14 cellular contexts compared by ENCODE assay signal in the genomic region with DNA sequence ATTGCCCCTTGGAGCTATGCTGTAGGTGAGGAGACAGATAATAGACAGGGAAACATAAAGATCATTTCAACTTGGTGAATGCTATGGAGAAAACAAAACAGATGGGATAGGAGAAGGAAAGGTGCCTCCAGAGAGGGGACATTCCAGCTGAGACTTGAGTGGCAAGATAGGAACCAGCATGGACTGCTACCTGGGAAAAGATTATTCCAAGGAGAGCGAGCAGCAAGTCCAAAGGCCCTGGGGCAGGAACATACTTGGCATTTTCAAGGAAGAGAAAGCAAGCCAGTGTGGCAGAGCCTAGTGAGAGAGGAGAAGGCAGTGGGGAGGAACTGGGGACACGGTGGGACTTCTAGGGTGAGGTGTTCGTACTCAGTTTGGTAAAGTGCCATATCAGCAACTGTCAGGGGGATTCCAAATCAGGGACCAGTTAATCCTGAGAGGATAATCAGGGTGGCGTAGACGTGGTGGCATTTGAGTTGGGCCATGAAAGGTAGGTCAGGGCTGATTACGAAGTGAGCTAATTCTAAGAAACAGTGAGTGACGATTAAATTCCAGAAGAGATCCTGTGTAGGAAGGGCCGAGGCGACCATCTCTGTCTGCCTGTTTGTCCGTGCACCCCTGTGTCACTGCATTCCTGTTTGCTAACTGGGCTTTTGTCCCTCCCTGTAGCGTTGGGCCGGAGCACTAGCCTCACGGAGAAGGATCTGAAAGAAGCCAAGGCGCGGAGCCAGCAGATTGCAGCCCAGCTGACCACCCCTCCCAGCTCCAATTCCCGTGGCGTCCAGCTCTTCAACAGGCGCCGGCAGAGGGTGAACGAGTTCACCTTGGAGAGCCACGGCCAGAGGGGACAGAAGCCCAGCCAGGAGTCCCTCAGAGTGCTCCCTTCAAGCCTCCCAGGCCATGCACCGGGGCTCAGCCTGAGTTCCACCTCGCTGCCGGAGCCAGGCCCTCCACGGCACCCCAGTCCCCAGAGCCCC. TPM values are rescaled to one million over a fixed set of nuclear protein-coding genes. Genes with fewer than 3 reads are reported as not detected.
A peak's percentile ranks its signal among the peaks of the same experiment; 100 is the strongest.
DNase-seq lines count a peak whose midpoint lies in the region; ATAC-seq and TF ChIP-seq lines count a peak whose summit lies in the region.
"Had no signal": no experiment of that assay in that cellular context is flagged by ENCODE, and none has a peak within 500 bp of the region (broad histone marks: within the 10 kb centered on the region; RNA-seq: fewer than 3 reads in every experiment).

No MANE protein-coding gene starts in this region.

- no peaks in the 10 kb centered on the region for H3K9me3 Mint-ChIP-seq in endothelial cell (ENCODE audit: unreplicated experiment)
- H3K9me3 Mint-ChIP-seq in stimulated activated naive CD8-positive, alpha-beta T cell treated with anti-CD3 and anti-CD28 coated beads, Interleukin-15, amount 100 ng/mL, for 72 hours: no peaks in the 10 kb centered on the region
- H3K9me3 Mint-ChIP-seq: activated naive CD8-positive, alpha-beta T cell treated with anti-CD3 and anti-CD28 coated beads, Interleukin-2, amount 10 ng/mL, durations not matched to agents 7 days and 5 days; WTC11 had no signal

- H3K27me3 Mint-ChIP-seq in endothelial cell (ENCODE audit: unreplicated experiment): peaks cover 8% of the 10 kb centered on the region
- H3K27me3 Mint-ChIP-seq in stimulated activated naive CD8-positive, alpha-beta T cell treated with anti-CD3 and anti-CD28 coated beads, Interleukin-15, amount 100 ng/mL, for 72 hours: peaks cover 6% of the 10 kb centered on the region

- TF ChIP-seq CTCF in endothelial cell (IDR thresholded peaks at IDR 0.05; ENCODE audit: unreplicated experiment): no peak
- no peak for TF ChIP-seq CTCF in liver (IDR thresholded peaks at IDR 0.05; ENCODE audit: low read depth, low read length, missing input control)

- H3K4me1 Mint-ChIP-seq in endothelial cell (ENCODE audit: unreplicated experiment): peaks cover 9% of the 10 kb centered on the region
- H3K4me1 Mint-ChIP-seq in stimulated activated naive CD8-positive, alpha-beta T cell treated with anti-CD3 and anti-CD28 coated beads, Interleukin-15, amount 100 ng/mL, for 72 hours: peaks cover 7% of the 10 kb centered on the region
- H3K4me1 Mint-ChIP-seq: activated naive CD8-positive, alpha-beta T cell treated with anti-CD3 and anti-CD28 coated beads, Interleukin-2, amount 10 ng/mL, durations not matched to agents 7 days and 5 days had no signal

- WGBS in liver: 72% methylated on average over 25 of the region's 25 CpGs

- intact Hi-C loops in sciatic nerve (cut with DNase I): no loop called here

- DNase-seq in ELF-1 (ENCODE audit: low read depth, low spot score) (peak; percentile 73), endothelial cell (ENCODE audit: low spot score) (no peak), sciatic nerve (ENCODE audit: low spot score) (peak; percentile 82), globus pallidus (ENCODE audit: low spot score) (no peak)
- no peak for DNase-seq in stimulated activated naive CD8-positive, alpha-beta T cell treated with anti-CD3 and anti-CD28 coated beads, Interleukin-15, amount 100 ng/mL, for 72 hours
- DNase-seq: activated naive CD8-positive, alpha-beta T cell treated with anti-CD3 and anti-CD28 coated beads, Interleukin-2, amount 10 ng/mL, durations not matched to agents 7 days and 5 days; KG1; NCI-H1417 treated with DMSO at 0.1 percent for 48 hours; stimulated activated naive CD4-positive, alpha-beta T cell treated with Interleukin-2 at 50 U/mL for 16 hours had no signal

- peaks cover 18% of the 10 kb centered on the region for H3K36me3 Mint-ChIP-seq in endothelial cell (ENCODE audit: low read depth, unreplicated experiment)
- H3K36me3 Mint-ChIP-seq: activated naive CD8-positive, alpha-beta T cell treated with anti-CD3 and anti-CD28 coated beads, Interleukin-2, amount 10 ng/mL, durations not matched to agents 7 days and 5 days; WTC11 had no signal

- ATAC-seq in sciatic nerve (peak; percentile 68), HG03175 (IDR thresholded peaks at IDR 0.05; ENCODE audit: unreplicated experiment) (no peak), GM19351 (IDR thresholded peaks at IDR 0.05; ENCODE audit: unreplicated experiment) (no peak)
- no peak for ATAC-seq in stimulated activated naive CD8-positive, alpha-beta T cell treated with anti-CD3 and anti-CD28 coated beads, Interleukin-15, amount 100 ng/mL, for 72 hours
- ATAC-seq: WTC11 had no signal

- no peaks in the 10 kb centered on the region for H3K9me3 ChIP-seq in liver (ENCODE audit: control insufficient read depth in 4 of 4, low read length in 3 of 4)

- TF ChIP-seq RAD21 in liver (IDR thresholded peaks at IDR 0.05): no peak

- H3K36me3 ChIP-seq in liver (ENCODE audit: control insufficient read depth in 4 of 4, insufficient read depth in 3 of 4, low read depth in 1 of 4, low read length in 3 of 4): peaks cover 11 to 30% (median 17%) of the 10 kb centered on the region in 4 donors

- no peaks in the 10 kb centered on the region for H3K27me3 ChIP-seq in liver (ENCODE audit: control insufficient read depth in 4 of 4, insufficient read depth in 4 of 4, low read length in 3 of 4)

- peaks cover 11 to 39% (median 29%) of the 10 kb centered on the region in 4 donors for H3K4me1 ChIP-seq in liver (ENCODE audit: control insufficient read depth in 4 of 4, insufficient read depth in 4 of 4, low read length in 3 of 4)

- peak overlapping the region; percentile 72 for H3K4me3 Mint-ChIP-seq in endothelial cell (ENCODE audit: unreplicated experiment)
- no peak overlapping the region for H3K4me3 Mint-ChIP-seq in stimulated activated naive CD8-positive, alpha-beta T cell treated with anti-CD3 and anti-CD28 coated beads, Interleukin-15, amount 100 ng/mL, for 72 hours
- H3K4me3 Mint-ChIP-seq: activated naive CD8-positive, alpha-beta T cell treated with anti-CD3 and anti-CD28 coated beads, Interleukin-2, amount 10 ng/mL, durations not matched to agents 7 days and 5 days; WTC11 had no signal

- no peak overlapping the region for H3K9ac ChIP-seq in liver (ENCODE audit: low read depth in 1 of 2, low read length in 2 of 2)

- peak overlapping the region; percentile 39 for H3K27ac Mint-ChIP-seq in endothelial cell (ENCODE audit: unreplicated experiment)
- peak overlapping the region in 1 of 2 donors; percentile 57 for H3K27ac Mint-ChIP-seq in stimulated activated naive CD8-positive, alpha-beta T cell treated with anti-CD3 and anti-CD28 coated beads, Interleukin-15, amount 100 ng/mL, for 72 hours
- H3K27ac Mint-ChIP-seq: activated naive CD8-positive, alpha-beta T cell treated with anti-CD3 and anti-CD28 coated beads, Interleukin-2, amount 10 ng/mL, durations not matched to agents 7 days and 5 days; WTC11 had no signal

- no peak overlapping the region for H3K4me3 ChIP-seq in liver (ENCODE audit: low read depth in 1 of 3, low read length in 3 of 3)

- H3K27ac ChIP-seq in liver (ENCODE audit: low read depth in 1 of 2, low read length in 2 of 2): peak overlapping the region in 1 of 2 donors; percentile 25

TF ChIP-seq in liver, 16 proteins besides CTCF, POLR2A, EP300 and RAD21:
- TF ChIP-seq RXRA (IDR thresholded peaks at IDR 0.05) (peak; percentile 10 to 33), SP1 (IDR thresholded peaks at IDR 0.05) (no peak), FOXA2 (IDR thresholded peaks at IDR 0.05) (no peak), GABPA (IDR thresholded peaks at IDR 0.05 in 1 of 2, conservative IDR thresholded peaks at IDR 0.05 in 1 of 2) (no peak), REST (IDR thresholded peaks at IDR 0.05) (no peak)
- TF ChIP-seq, protein P1, sequence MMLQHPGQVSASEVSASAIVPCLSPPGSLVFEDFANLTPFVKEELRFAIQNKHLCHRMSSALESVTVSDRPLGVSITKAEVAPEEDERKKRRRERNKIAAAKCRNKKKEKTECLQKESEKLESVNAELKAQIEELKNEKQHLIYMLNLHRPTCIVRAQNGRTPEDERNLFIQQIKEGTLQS (IDR thresholded peaks at IDR 0.05): no peak

RNA-seq across cellular contexts. Expression of gene SYNPO, which starts 7.1 kb away (rescaled TPM):
- total RNA-seq in endothelial cell (ENCODE audit: unreplicated experiment): 94.3 TPM
- 10 to 100 TPM in 1 of 2 donors, 1 to 10 TPM in 1; 1.1 to 17.5 TPM for total RNA-seq in liver
- polyA plus RNA-seq in liver: 10 to 100 TPM in 1 of 2 donors, 1 to 10 TPM in 1; 3.9 to 36.6 TPM
- 179 TPM for total RNA-seq in sciatic nerve

RNA-seq across cellular contexts. Expression of gene MYOZ3, which starts 13.5 kb away (rescaled TPM):
- 12.0 TPM for total RNA-seq in endothelial cell (ENCODE audit: unreplicated experiment)
- under 1 TPM in 1 of 2 donors, not detected in 1; 0.09 TPM for total RNA-seq in liver
- under 1 TPM; 0.03 to 0.04 TPM for polyA plus RNA-seq in liver
- total RNA-seq in sciatic nerve: 17.9 TPM
- total RNA-seq: NCI-H460 had no signal

RNA-seq across cellular contexts. Expression of gene RBM22, which starts 53.3 kb away (rescaled TPM):
- total RNA-seq in endothelial cell (ENCODE audit: unreplicated experiment) (54.5 TPM), liver (10 to 100 TPM; 13.7 to 19.7 TPM), sciatic nerve (49.0 TPM)
- 10 to 100 TPM; 10.7 to 10.9 TPM for polyA plus RNA-seq in liver

Comparison
In these comparisons a context has a peak if more than half of its experiments do, and no peak if none do; other contexts are left out.
1. DNase-seq: peak in ELF-1 (single experiment) and sciatic nerve (single experiment); none in endothelial cell (single experiment), globus pallidus (single experiment) and stimulated activated naive CD8-positive, alpha-beta T cell treated with anti-CD3 and anti-CD28 coated beads, Interleukin-15, amount 100 ng/mL, for 72 hours (0 of 2).
2. RNA of gene MYOZ3, which starts 13.5 kb away (total RNA-seq): 17.9 TPM in sciatic nerve (single experiment) and 12.0 TPM in endothelial cell (single experiment); 0.09 TPM in liver; every median in the first group is over 10 times any median in the second.